Comparison of ENCODE assay signal across 22 cellular contexts in genomic region chr14:46290706-46291105, GRCh38.
"Had no signal": no experiment of that assay in that cellular context is flagged by ENCODE, and none has a peak within 500 bp of the region (broad histone marks: within the 10 kb centered on the region; RNA-seq: fewer than 3 reads in every experiment).

No MANE protein-coding gene starts in this region.

- ATAC-seq: activated CD4-positive, alpha-beta T cell treated with anti-CD3 and anti-CD28 coated beads for 36 hours; activated naive CD4-positive, alpha-beta T cell treated with anti-CD3 and anti-CD28 coated beads, Interleukin-2, amount 50 U/mL, for 72 hours; activated T-cell treated with anti-CD3 and anti-CD28 coated beads, Interleukin-2, amount 50 U/mL, for 72 hours; esophagus mucosa had no signal

- DNase-seq: activated CD4-positive, alpha-beta memory T cell treated with anti-CD3 and anti-CD28 coated beads, Interleukin-2, amount 10 ng/mL, durations not matched to agents 7 days and 5 days; activated CD4-positive, alpha-beta T cell treated with anti-CD3 and anti-CD28 coated beads for 36 hours; activated CD4-positive, alpha-beta T cell treated with anti-CD3 and anti-CD28 coated beads, Interleukin-2, amount 10 ng/mL, durations not matched to agents 24 days and 14 days; activated CD4-positive, CD25-positive, alpha-beta regulatory T cell; activated CD4-positive, CD25-positive, alpha-beta regulatory T cell treated with anti-CD3 and anti-CD28 coated beads, Interleukin-2, amount 50 U/mL, for 72 hours; activated CD8-positive, alpha-beta memory T cell treated with anti-CD3 and anti-CD28 coated beads, Interleukin-2, amount 50 U/mL, for 48 hours; activated gamma-delta T cell; activated naive CD4-positive, alpha-beta T cell; activated naive CD4-positive, alpha-beta T cell treated with anti-CD3 and anti-CD28 coated beads, Interleukin-2, amount 10 ng/mL, durations not matched to agents 7 days and 5 days; activated naive CD8-positive, alpha-beta T cell treated with anti-CD3 and anti-CD28 coated beads, Interleukin-2, amount 10 ng/mL, durations not matched to agents 7 days and 5 days; activated T-cell treated with anti-CD3 and anti-CD28 coated beads for 4 hours; activated T-cell treated with anti-CD3 and anti-CD28 coated beads, Interleukin-2, amount 50 U/mL, for 24 hours; activated T-cell treated with anti-CD3 and anti-CD28 coated beads, Interleukin-2, amount 50 U/mL, for 72 hours; dorsolateral prefrontal cortex; effector memory CD4-positive, alpha-beta T cell; endodermal cell; foreskin fibroblast; head of caudate nucleus; hippocampal formation; T1000 had no signal
